ENCODE assay signal across 11 cellular contexts in genomic region chr9:10479172-10479571, GRCh38.
DNase-seq lines count a peak whose midpoint lies in the region; ATAC-seq and TF ChIP-seq lines count a peak whose summit lies in the region.
"Had no signal": no experiment of that assay in that cellular context is flagged by ENCODE, and none has a peak within 500 bp of the region (broad histone marks: within the 10 kb centered on the region; RNA-seq: fewer than 3 reads in every experiment).

No MANE protein-coding gene starts in this region.

- H3K4me3 Mint-ChIP-seq in WTC11, result no peak overlapping the region
- no peak overlapping the region for H3K4me3 Mint-ChIP-seq in activated T-cell treated with anti-CD3 and anti-CD28 coated beads, Interleukin-2, amount 50 U/mL, for 4 hours

- TF ChIP-seq CTCF in WTC11 (IDR thresholded peaks at IDR 0.05), result peak; percentile 57
- TF ChIP-seq CTCF in psoas muscle (IDR thresholded peaks at IDR 0.05), result no peak

- 36 to 41% (median 39%) methylated on average over 3 of the region's 3 CpGs for WGBS in psoas muscle, 3 donors

- H3K27ac Mint-ChIP-seq in WTC11, result no peak overlapping the region

- no peaks in the 10 kb centered on the region for H3K4me1 ChIP-seq in psoas muscle
- H3K4me1 ChIP-seq: upper lobe of left lung had no signal

- H3K4me1 Mint-ChIP-seq in WTC11, result no peaks in the 10 kb centered on the region
- H3K4me1 Mint-ChIP-seq in activated T-cell treated with anti-CD3 and anti-CD28 coated beads, Interleukin-2, amount 50 U/mL, for 4 hours (ENCODE audit: low read depth), result no peaks in the 10 kb centered on the region

- DNase-seq in Daoy (ENCODE audit: low read depth) (peak; percentile 7), KBM-7 (peak; percentile 10), WTC11 (ENCODE audit: low spot score) (no peak), iris pigment epithelial cell (ENCODE audit: low read depth) (peak; percentile 4), psoas muscle (no peak), GDM1 (lab: John Stamatoyannopoulos, UW) (no peak), cerebellum (ENCODE audit: low spot score) (no peak)
- DNase-seq in activated T-cell treated with anti-CD3 and anti-CD28 coated beads, Interleukin-2, amount 50 U/mL, for 4 hours, result no peak
- DNase-seq: DMS153, T-helper 9 cell, upper lobe of left lung had no signal

- H3K9me3 ChIP-seq in psoas muscle, result peaks cover 10% of the 10 kb centered on the region
- H3K9me3 ChIP-seq: upper lobe of left lung had no signal

- H3K4me3 ChIP-seq in psoas muscle, result no peak overlapping the region
- H3K4me3 ChIP-seq: upper lobe of left lung had no signal

- 0 out of 2 replicates have a peak, but pooled peaks cover 7% of the 10 kb centered on the region for H3K36me3 Mint-ChIP-seq in WTC11
- H3K36me3 Mint-ChIP-seq in activated T-cell treated with anti-CD3 and anti-CD28 coated beads, Interleukin-2, amount 50 U/mL, for 4 hours (ENCODE audit: insufficient read depth), result no peaks in the 10 kb centered on the region

- CTCF ChIA-PET in WTC11 (lab: Charles Lee), result no interaction called here

- POLR2A ChIA-PET in WTC11 (lab: Charles Lee), result no interaction called here

- H3K36me3 ChIP-seq in psoas muscle (ENCODE audit: insufficient read depth in 1 of 2, low read depth in 1 of 2), result no peaks in the 10 kb centered on the region
- H3K36me3 ChIP-seq: upper lobe of left lung had no signal

- in situ Hi-C loops in KBM-7 (cut with MboI; ENCODE audit: low pct_unique_long_range_greater_than_20kb, low sequenced_read_pairs), result no loop called here

- ATAC-seq in WTC11, result peak; percentile 65
- ATAC-seq in psoas muscle, result no peak
- no peak for ATAC-seq in activated T-cell treated with anti-CD3 and anti-CD28 coated beads, Interleukin-2, amount 50 U/mL, for 4 hours

- H3K9me3 Mint-ChIP-seq in WTC11, result peaks cover 19% of the 10 kb centered on the region
- H3K9me3 Mint-ChIP-seq in activated T-cell treated with anti-CD3 and anti-CD28 coated beads, Interleukin-2, amount 50 U/mL, for 4 hours, result peaks cover 46% of the 10 kb centered on the region

- H3K27me3 ChIP-seq in psoas muscle (ENCODE audit: insufficient read depth in 3 of 3, low read length in 2 of 3), result no peaks in the 10 kb centered on the region
- H3K27me3 ChIP-seq: upper lobe of left lung had no signal

- no peak overlapping the region for H3K27ac ChIP-seq in psoas muscle
- H3K27ac ChIP-seq: upper lobe of left lung had no signal

- no peaks in the 10 kb centered on the region for H3K27me3 Mint-ChIP-seq in WTC11 (ENCODE audit: low read depth)
- H3K27me3 Mint-ChIP-seq in activated T-cell treated with anti-CD3 and anti-CD28 coated beads, Interleukin-2, amount 50 U/mL, for 4 hours (ENCODE audit: low read depth), result no peaks in the 10 kb centered on the region

- intact Hi-C loops in psoas muscle (cut with DNase I), result no loop called here

TF ChIP-seq in WTC11, 78 proteins besides CTCF, POLR2A, EP300 and RAD21:
- TF ChIP-seq SMAD4 (CRISPR knock-in tag; IDR thresholded peaks at IDR 0.05) (no peak), MYBL2 (CRISPR knock-in tag; IDR thresholded peaks at IDR 0.05) (no peak), ZNF425 (CRISPR knock-in tag; conservative IDR thresholded peaks at IDR 0.05) (no peak), ZNF317 (CRISPR knock-in tag; IDR thresholded peaks at IDR 0.05; ENCODE audit: borderline replicate concordance, low read depth) (no peak), ZNF121 (CRISPR knock-in tag; IDR thresholded peaks at IDR 0.05) (no peak), ERG (CRISPR knock-in tag; IDR thresholded peaks at IDR 0.05) (no peak), HMGXB4 (CRISPR knock-in tag; IDR thresholded peaks at IDR 0.05) (no peak), FOXP4 (CRISPR knock-in tag; IDR thresholded peaks at IDR 0.05) (no peak), FOXK1 (CRISPR knock-in tag; IDR thresholded peaks at IDR 0.05) (no peak)

Comparison
In these comparisons a context has a peak if more than half of its experiments do, and no peak if none do; other contexts are left out.
1. DNase-seq: peak in Daoy (single experiment), KBM-7 (single experiment) and iris pigment epithelial cell (single experiment); none in WTC11 (single experiment), psoas muscle (0 of 2), GDM1 (single experiment), activated T-cell treated with anti-CD3 and anti-CD28 coated beads, Interleukin-2, amount 50 U/mL, for 4 hours (single experiment) and cerebellum (single experiment).